ENCODE assay signal across 13 cellular contexts in genomic region chr14:102479107-102479506, GRCh38. TPM values are rescaled to one million over a fixed set of nuclear protein-coding genes. Genes with fewer than 3 reads are reported as not detected.
DNase-seq lines count a peak whose midpoint lies in the region; ATAC-seq and TF ChIP-seq lines count a peak whose summit lies in the region.
"Had no signal": no experiment of that assay in that cellular context is flagged by ENCODE, and none has a peak within 500 bp of the region (broad histone marks: within the 10 kb centered on the region; RNA-seq: fewer than 3 reads in every experiment).

No MANE protein-coding gene starts in this region.

- no peak for ATAC-seq in Right ventricle myocardium inferior
- ATAC-seq: GM12878 had no signal

- H3K4me1 Mint-ChIP-seq in type B pancreatic cell (ENCODE audit: unreplicated experiment) = no peaks in the 10 kb centered on the region
- H3K4me1 Mint-ChIP-seq: H9 had no signal

- no peaks in the 10 kb centered on the region for H3K27me3 Mint-ChIP-seq in type B pancreatic cell

- peaks cover 27% of the 10 kb centered on the region for H3K36me3 Mint-ChIP-seq in type B pancreatic cell

- H3K9me3 Mint-ChIP-seq in type B pancreatic cell = peaks cover 4% of the 10 kb centered on the region
- H3K9me3 Mint-ChIP-seq: H9 had no signal

- peak overlapping the region; percentile 44 for H3K27ac ChIP-seq in cingulate gyrus (ENCODE audit: low read depth, low read length)
- H3K27ac ChIP-seq: KMS-11 had no signal

- no peak for TF ChIP-seq CTCF in type B pancreatic cell (conservative IDR thresholded peaks at IDR 0.05)

- DNase-seq in cardiac septum (ENCODE audit: low spot score) (peak; percentile 58), Right ventricle myocardium inferior (ENCODE audit: missing footprints) (no peak), posterior vena cava (ENCODE audit: low spot score) (peak; percentile 15), type B pancreatic cell (ENCODE audit: extremely low spot score, unreplicated experiment) (no peak), amygdala (lab: John Stamatoyannopoulos, UW) (no peak), SKM-1 treated with dmso at 0.1 percent for 144 hours (lab: John Stamatoyannopoulos, UW; ENCODE audit: unreplicated experiment) (no peak), NAMALWA (ENCODE audit: low spot score) (no peak)
- DNase-seq: H9, MG63, NCI-H1930 had no signal

- H3K27ac Mint-ChIP-seq in type B pancreatic cell = peak overlapping the region; percentile 40

- intact Hi-C loops in cardiac septum (cut with DNase I) (no loop called here), Right ventricle myocardium inferior (cut with DNase I) (no loop called here), posterior vena cava (cut with DNase I) (no loop called here)

- H3K4me3 Mint-ChIP-seq in type B pancreatic cell = no peak overlapping the region
- H3K4me3 Mint-ChIP-seq: H9 had no signal

RNA-seq across cellular contexts. Expression of gene ANKRD9, which starts 30.5 kb away (rescaled TPM):
- total RNA-seq in cardiac septum = 137 TPM
- 148 TPM for total RNA-seq in Right ventricle myocardium inferior
- total RNA-seq in posterior vena cava = 10 to 100 TPM; 14.0 TPM
- total RNA-seq in type B pancreatic cell (ENCODE audit: low replicate concordance) = 31.4 and 46.6 TPM in 2 replicates

Comparison
In these comparisons a context has a peak if more than half of its experiments do, and no peak if none do; other contexts are left out.
1. DNase-seq: peak in cardiac septum (single experiment) and posterior vena cava (single experiment); none in Right ventricle myocardium inferior (single experiment), type B pancreatic cell (single experiment), amygdala (0 of 56), SKM-1 treated with dmso at 0.1 percent for 144 hours (single experiment) and NAMALWA (single experiment).